In genomic region chr11:61841636-61842332, GRCh38 we compare ENCODE assay signal across 19 cellular contexts. TPM values are rescaled to one million over a fixed set of nuclear protein-coding genes. Genes with fewer than 3 reads are reported as not detected.
DNase-seq lines count a peak whose midpoint lies in the region; ATAC-seq and TF ChIP-seq lines count a peak whose summit lies in the region.
"Had no signal": no experiment of that assay in that cellular context is flagged by ENCODE, and none has a peak within 500 bp of the region (broad histone marks: within the 10 kb centered on the region; RNA-seq: fewer than 3 reads in every experiment).

No MANE protein-coding gene starts in this region.

- H3K4me3 ChIP-seq in body of pancreas (no peak overlapping the region), right cardiac atrium (ENCODE audit: low read length) (no peak overlapping the region), Karpas-422 (ENCODE audit: low read length) (no peak overlapping the region)
- H3K4me3 ChIP-seq: neural progenitor cell, tibial artery had no signal

- H3K79me2 ChIP-seq in Karpas-422 (ENCODE audit: low read length): no peaks in the 10 kb centered on the region

- TF ChIP-seq POLR2A in body of pancreas (IDR thresholded peaks at IDR 0.05): no peak

- H3K27ac Mint-ChIP-seq in T-helper 1 cell treated with Interleukin-12 subunit alpha and Interleukin-12 subunit beta and Interleukin-4 antibody, amounts not matched to agents 30 μg/mL and 1 μg/mL, for 36 hours: peak overlapping the region; percentile 31
- H3K27ac Mint-ChIP-seq: activated CD8-positive, alpha-beta T cell treated with anti-CD3 and anti-CD28 coated beads for 36 hours; neural progenitor cell had no signal

- H3K4me1 Mint-ChIP-seq in T-helper 1 cell treated with Interleukin-12 subunit alpha and Interleukin-12 subunit beta and Interleukin-4 antibody, amounts not matched to agents 30 μg/mL and 1 μg/mL, for 36 hours (ENCODE audit: low read depth): peaks cover 5% of the 10 kb centered on the region
- H3K4me1 Mint-ChIP-seq: neural progenitor cell had no signal

- no peak overlapping the region for H3K4me3 Mint-ChIP-seq in T-helper 1 cell treated with Interleukin-12 subunit alpha and Interleukin-12 subunit beta and Interleukin-4 antibody, amounts not matched to agents 30 μg/mL and 1 μg/mL, for 36 hours
- H3K4me3 Mint-ChIP-seq: activated CD8-positive, alpha-beta T cell treated with anti-CD3 and anti-CD28 coated beads for 36 hours; neural progenitor cell had no signal

- no peaks in the 10 kb centered on the region for H4K20me1 ChIP-seq in Karpas-422 (ENCODE audit: insufficient read depth, low read depth, low read length)

- H3K9ac ChIP-seq in Karpas-422 (ENCODE audit: low read length): no peak overlapping the region
- H3K9ac ChIP-seq: neural progenitor cell, SK-N-SH had no signal

- H3K27me3 ChIP-seq in body of pancreas (no peaks in the 10 kb centered on the region), right cardiac atrium (ENCODE audit: control insufficient read depth, insufficient read depth) (no peaks in the 10 kb centered on the region), Karpas-422 (ENCODE audit: low read length) (no peaks in the 10 kb centered on the region)
- H3K27me3 ChIP-seq: neural progenitor cell, tibial artery had no signal

- peaks cover 45% of the 10 kb centered on the region for H3K36me3 Mint-ChIP-seq in T-helper 1 cell treated with Interleukin-12 subunit alpha and Interleukin-12 subunit beta and Interleukin-4 antibody, amounts not matched to agents 30 μg/mL and 1 μg/mL, for 36 hours (ENCODE audit: low read depth)

- no peaks in the 10 kb centered on the region for H3K4me1 ChIP-seq in body of pancreas
- no peaks in the 10 kb centered on the region for H3K4me1 ChIP-seq in right cardiac atrium (ENCODE audit: control insufficient read depth, insufficient read depth, low read length)
- no peaks in the 10 kb centered on the region for H3K4me1 ChIP-seq in Karpas-422 (ENCODE audit: low read length)
- H3K4me1 ChIP-seq: neural progenitor cell had no signal

- ATAC-seq in body of pancreas (peak; percentile 47), right cardiac atrium (peak; percentile 34 to 74), HG03521 (IDR thresholded peaks at IDR 0.05; ENCODE audit: unreplicated experiment) (no peak)
- ATAC-seq: activated CD8-positive, alpha-beta T cell treated with anti-CD3 and anti-CD28 coated beads for 36 hours had no signal

- H3K9me2 ChIP-seq in Karpas-422 (replicated peaks; ENCODE audit: insufficient read depth, low read length): no peaks in the 10 kb centered on the region
- H3K9me2 ChIP-seq: SK-N-SH had no signal

- intact Hi-C loops in body of pancreas (cut with DNase I) (no loop called here), right cardiac atrium (cut with DNase I) (no loop called here)

- no peak for TF ChIP-seq CTCF in body of pancreas (IDR thresholded peaks at IDR 0.05)

- H3K9me3 ChIP-seq in body of pancreas (no peaks in the 10 kb centered on the region), right cardiac atrium (ENCODE audit: control insufficient read depth, low read length) (no peaks in the 10 kb centered on the region), Karpas-422 (ENCODE audit: low read length) (no peaks in the 10 kb centered on the region)
- H3K9me3 ChIP-seq: SK-N-SH, tibial artery had no signal

- H3K36me3 ChIP-seq in body of pancreas (replicated peaks in 1 of 2; ENCODE audit: insufficient read depth in 1 of 2, low read depth in 2 of 2) (no peaks in the 10 kb centered on the region), Karpas-422 (ENCODE audit: insufficient read depth, low read length) (peaks cover 8% of the 10 kb centered on the region; the same call in 1 of the 2 replicates)

- H3K27ac ChIP-seq in body of pancreas: peak overlapping the region in 1 of 4 donors; percentile 17
- H3K27ac ChIP-seq in right cardiac atrium (ENCODE audit: low read length): peak overlapping the region; percentile 71
- no peak overlapping the region for H3K27ac ChIP-seq in Karpas-422 (ENCODE audit: low read length)
- H3K27ac ChIP-seq: 22Rv1, C4-2B, neural progenitor cell, tibial artery had no signal

- no peak overlapping the region for H2AFZ ChIP-seq in Karpas-422 (ENCODE audit: low read length)
- H2AFZ ChIP-seq: neural progenitor cell had no signal

- no peak overlapping the region for H3K4me2 ChIP-seq in Karpas-422 (ENCODE audit: low read depth, low read length, poor library complexity, severe bottlenecking)
- H3K4me2 ChIP-seq: neural progenitor cell, SK-N-SH had no signal

- no peaks in the 10 kb centered on the region for H3K27me3 Mint-ChIP-seq in T-helper 1 cell treated with Interleukin-12 subunit alpha and Interleukin-12 subunit beta and Interleukin-4 antibody, amounts not matched to agents 30 μg/mL and 1 μg/mL, for 36 hours (ENCODE audit: low read depth)
- H3K27me3 Mint-ChIP-seq: activated CD8-positive, alpha-beta T cell treated with anti-CD3 and anti-CD28 coated beads for 36 hours had no signal

- DNase-seq in T-helper 1 cell (no peak), body of pancreas (peak in 1 of 4 donors; percentile 34), right cardiac atrium (peak in 1 of 3 donors; percentile 60), superior temporal gyrus (ENCODE audit: extremely low spot score) (peak; percentile 52), retina (no peak), Karpas-422 (no peak)
- DNase-seq: activated CD8-positive, alpha-beta T cell treated with anti-CD3 and anti-CD28 coated beads for 36 hours; cortex of kidney; DMS53; HCEC 1CT; mammary epithelial cell; NCI-H1694 treated with DMSO at 0.1 percent for 48 hours; SK-N-SH; tibial artery had no signal

- H3K9me3 Mint-ChIP-seq in T-helper 1 cell treated with Interleukin-12 subunit alpha and Interleukin-12 subunit beta and Interleukin-4 antibody, amounts not matched to agents 30 μg/mL and 1 μg/mL, for 36 hours: no peaks in the 10 kb centered on the region
- H3K9me3 Mint-ChIP-seq: activated CD8-positive, alpha-beta T cell treated with anti-CD3 and anti-CD28 coated beads for 36 hours; neural progenitor cell had no signal

- 71 to 86% methylated on average over 7 to 11 of the region's 11 CpGs for WGBS in body of pancreas, 2 donors
- WGBS in right cardiac atrium: 60% methylated on average over 11 of the region's 11 CpGs

RNA-seq across cellular contexts. Expression of gene FADS2, which starts 13.7 kb away (rescaled TPM):
- 1 to 10 TPM; 2.0 to 4.4 TPM for total RNA-seq in body of pancreas
- 10 to 100 TPM; 16.4 to 38.1 (median 31.1) TPM for total RNA-seq in right cardiac atrium
- 30.6 TPM for polyA plus RNA-seq in right cardiac atrium
- total RNA-seq in Karpas-422 (2014; rRNA removed; shearing (Covaris generic); ENCODE audit: low replicate concordance): 74.0 and 75.7 TPM in 2 replicates

RNA-seq across cellular contexts. Expression of gene FADS1, which starts 25.0 kb away (rescaled TPM):
- 1 to 10 TPM; 4.6 to 7.0 TPM for total RNA-seq in body of pancreas
- 10 to 100 TPM; 41.3 to 45.7 (median 43.3) TPM for total RNA-seq in right cardiac atrium
- 27.6 TPM for polyA plus RNA-seq in right cardiac atrium
- total RNA-seq in Karpas-422 (2014; rRNA removed; shearing (Covaris generic); ENCODE audit: low replicate concordance): 80.3 and 99.6 TPM in 2 replicates

RNA-seq across cellular contexts. Expression of gene FEN1, which starts 49.1 kb away (rescaled TPM):
- total RNA-seq in body of pancreas: 1 to 10 TPM; 2.6 to 3.4 TPM
- 1 to 10 TPM; 4.6 to 5.4 (median 5.1) TPM for total RNA-seq in right cardiac atrium
- polyA plus RNA-seq in right cardiac atrium: 4.6 TPM
- 18.0 and 32.4 TPM in 2 replicates for total RNA-seq in Karpas-422 (2014; rRNA removed; shearing (Covaris generic); ENCODE audit: low replicate concordance)

RNA-seq across cellular contexts. Expression of gene TMEM258, which starts 49.4 kb away (rescaled TPM):
- total RNA-seq in body of pancreas: 10 to 100 TPM in 1 of 2 donors, 1 to 10 TPM in 1; 8.6 to 29.1 TPM
- total RNA-seq in right cardiac atrium: 100 to 1,000 TPM; 107 to 113 (median 111) TPM
- 170 TPM for polyA plus RNA-seq in right cardiac atrium
- total RNA-seq in Karpas-422 (2014; rRNA removed; shearing (Covaris generic); ENCODE audit: low replicate concordance): 81.3 and 303 TPM in 2 replicates

RNA-seq across cellular contexts. Expression of gene FADS3, which starts 49.6 kb away (rescaled TPM):
- total RNA-seq in body of pancreas (10 to 100 TPM; 30.9 to 33.0 TPM), right cardiac atrium (10 to 100 TPM; 37.5 to 50.1 (median 42.5) TPM)
- 43.1 TPM for polyA plus RNA-seq in right cardiac atrium
- 39.5 and 70.4 TPM in 2 replicates for total RNA-seq in Karpas-422 (2014; rRNA removed; shearing (Covaris generic); ENCODE audit: low replicate concordance)

Comparison
In these comparisons a context has a peak if more than half of its experiments do, and no peak if none do; other contexts are left out.
1. RNA of gene FADS1, which starts 25.0 kb away (total RNA-seq): 80.3 to 99.6 TPM in Karpas-422 and 41.3 to 45.7 TPM in right cardiac atrium; 4.6 to 7.0 TPM in body of pancreas; every median in the first group is over 4 times any median in the second.